3 cellular contexts compared by ENCODE assay signal in the genomic region with DNA sequence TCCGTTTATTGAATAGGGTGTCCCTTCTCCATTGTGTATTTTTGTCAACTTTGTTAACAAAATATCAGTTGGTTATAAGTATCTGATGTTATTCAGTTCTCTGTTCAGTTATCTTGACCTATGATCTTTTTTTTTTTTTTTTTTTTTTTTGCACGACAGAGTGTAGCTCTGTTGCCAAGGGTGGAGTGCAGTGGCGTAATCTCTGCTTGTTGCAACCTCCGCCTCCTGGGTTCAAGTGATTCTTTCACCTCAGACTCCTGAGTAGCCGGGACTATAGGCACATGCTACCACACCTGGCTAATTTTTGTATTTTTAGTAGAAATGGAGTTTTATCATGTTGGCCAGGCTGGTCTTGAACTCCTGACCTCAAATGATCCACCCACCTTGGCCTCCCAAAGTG.
"Had no signal": no experiment of that assay in that cellular context is flagged by ENCODE, and none has a peak within 500 bp of the region (broad histone marks: within the 10 kb centered on the region; RNA-seq: fewer than 3 reads in every experiment).

No MANE protein-coding gene starts in this region.

- DNase-seq: GDM1, GF-D8 had no signal

- ATAC-seq: GM12878 had no signal
